26 cellular contexts compared by ENCODE assay signal in genomic region chr4:7999279-7999678, GRCh38. TPM values are rescaled to one million over a fixed set of nuclear protein-coding genes. Genes with fewer than 3 reads are reported as not detected.
A peak's percentile ranks its signal among the peaks of the same experiment; 100 is the strongest.
DNase-seq lines count a peak whose midpoint lies in the region; ATAC-seq, FAIRE-seq and TF ChIP-seq lines count a peak whose summit lies in the region.
"Had no signal": no experiment of that assay in that cellular context is flagged by ENCODE, and none has a peak within 500 bp of the region (broad histone marks: within the 10 kb centered on the region; RNA-seq: fewer than 3 reads in every experiment).

No MANE protein-coding gene starts in this region.

- no peak overlapping the region for H3K9ac ChIP-seq in HepG2 (ENCODE audit: insufficient read depth, low read depth, low read length)
- H3K9ac ChIP-seq: BLaER1 treated with 17β-estradiol and CSF1 and Interleukin-3, amounts not matched to agents 10 nM and 100 nM had no signal

- intact Hi-C loops in Right ventricle myocardium inferior (cut with DNase I) (no loop called here), cardiac septum (cut with DNase I) (no loop called here), HepG2 (cut with micrococcal nuclease; ENCODE audit: unreplicated experiment) (no loop called here), right lobe of liver (cut with DNase I) (no loop called here)

- WGBS in HepG2 (ENCODE audit: low lambda C conversion rate) = 30% methylated on average over 7 of the region's 7 CpGs
- 97% methylated on average over 6 of the region's 7 CpGs for whole genome bisulfite sequencing in right lobe of liver (ENCODE audit: insufficient coverage, low coverage, low lambda C conversion rate, missing lambda C conversion rate)

- no peak for TF ChIP-seq RAD21 in HepG2 (CRISPR knock-in tag; IDR thresholded peaks at IDR 0.05)

- no peak for ATAC-seq in Right ventricle myocardium inferior
- no peak for ATAC-seq in HepG2
- no peak for ATAC-seq in right lobe of liver
- ATAC-seq in activated T-cell treated with anti-CD3 and anti-CD28 coated beads, Interleukin-2, amount 50 U/mL, for 4 hours = no peak
- ATAC-seq: A549; CD8-positive, alpha-beta T cell; GM12878 had no signal

- H3K9me3 ChIP-seq in HepG2 (ENCODE audit: low read length) (no peaks in the 10 kb centered on the region), right lobe of liver (no peaks in the 10 kb centered on the region), osteoblast (ENCODE audit: low read depth, low read length) (no peaks in the 10 kb centered on the region)
- H3K9me3 ChIP-seq: A549; BLaER1 treated with 17β-estradiol and CSF1 and Interleukin-3, amounts not matched to agents 10 nM and 100 nM; Caco-2 had no signal

- CTCF ChIA-PET in HepG2 (lab: Yijun Ruan, JAX; ENCODE audit: low intra/inter-chr PET ratio, low total read pairs) = no interaction called here

- peaks cover 11% of the 10 kb centered on the region for H3K4me1 Mint-ChIP-seq in endothelial cell (ENCODE audit: unreplicated experiment)
- no peaks in the 10 kb centered on the region for H3K4me1 Mint-ChIP-seq in activated T-cell treated with anti-CD3 and anti-CD28 coated beads, Interleukin-2, amount 50 U/mL, for 4 hours (ENCODE audit: low read depth)
- H3K4me1 Mint-ChIP-seq in activated T-cell treated with anti-CD3 and anti-CD28 coated beads, Interleukin-2, amount 50 U/mL, for 24 hours (ENCODE audit: low read depth) = no peaks in the 10 kb centered on the region
- H3K4me1 Mint-ChIP-seq: B cell had no signal

- no peak overlapping the region for H3K27ac Mint-ChIP-seq in endothelial cell (ENCODE audit: unreplicated experiment)
- no peak overlapping the region for H3K27ac Mint-ChIP-seq in activated T-cell treated with anti-CD3 and anti-CD28 coated beads, Interleukin-2, amount 50 U/mL, for 24 hours
- H3K27ac Mint-ChIP-seq: B cell; CD4-positive, alpha-beta T cell; CD8-positive, alpha-beta T cell had no signal

- H3K4me1 ChIP-seq in HepG2 (ENCODE audit: insufficient read depth, low read length) (peaks cover 14% of the 10 kb centered on the region; the same call in 1 of the 2 replicates), right lobe of liver (no peaks in the 10 kb centered on the region), osteoblast (ENCODE audit: insufficient read depth, low read length) (no peaks in the 10 kb centered on the region)
- H3K4me1 ChIP-seq: A549, Caco-2 had no signal

- TF ChIP-seq CTCF in HepG2 (CRISPR knock-in tag; IDR thresholded peaks at IDR 0.05) (no peak), right lobe of liver (IDR thresholded peaks at IDR 0.05) (no peak), endothelial cell (IDR thresholded peaks at IDR 0.05; ENCODE audit: unreplicated experiment) (no peak), osteoblast (IDR thresholded peaks at IDR 0.05; ENCODE audit: extremely low read depth, low read depth, low read length) (no peak)

- TF ChIP-seq EP300 in HepG2 (IDR thresholded peaks at IDR 0.05; ENCODE audit: low read depth in 2 of 2, low read length in 2 of 2) (no peak), HepG2 (CRISPR knock-in tag; IDR thresholded peaks at IDR 0.05; ENCODE audit: borderline replicate concordance) (no peak)

- H2AFZ ChIP-seq in HepG2 (ENCODE audit: low read length) (no peak overlapping the region), osteoblast (ENCODE audit: low read length) (no peak overlapping the region)

- no TSS peak for BruUV-seq in HepG2 (replicated peaks; lab: Mats Ljungman, UMichigan)

- H3K27me3 ChIP-seq in HepG2 (ENCODE audit: control insufficient read depth in 1 of 2, insufficient read depth in 2 of 2, low read length in 2 of 2) (peaks cover 13 to 72% of the 10 kb centered on the region in 2 experiments), right lobe of liver (no peaks in the 10 kb centered on the region), osteoblast (ENCODE audit: insufficient read depth, low read length) (peaks cover 35% of the 10 kb centered on the region)
- H3K27me3 ChIP-seq: BLaER1 treated with 17β-estradiol and CSF1 and Interleukin-3, amounts not matched to agents 10 nM and 100 nM had no signal

- no peak for FAIRE-seq in HepG2 (lab: Jason Lieb, UNC)
- FAIRE-seq: A549, D721Med, GM12878, GM12892, GM18507 had no signal

- in situ Hi-C loops in HepG2 (cut with HindIII; ENCODE audit: extremely low pct_ligation_motif_present, low pct_unique_long_range_greater_than_20kb) = no loop called here

- H3K4me2 ChIP-seq in HepG2 (ENCODE audit: low read depth, low read length) (no peak overlapping the region), osteoblast (ENCODE audit: insufficient read depth, low read length) (no peak overlapping the region)
- H3K4me2 ChIP-seq: A549; BLaER1 treated with 17β-estradiol and CSF1 and Interleukin-3, amounts not matched to agents 10 nM and 100 nM had no signal

- no peaks in the 10 kb centered on the region for H3K9me3 Mint-ChIP-seq in endothelial cell (ENCODE audit: unreplicated experiment)
- H3K9me3 Mint-ChIP-seq in activated T-cell treated with anti-CD3 and anti-CD28 coated beads, Interleukin-2, amount 50 U/mL, for 4 hours = no peaks in the 10 kb centered on the region
- H3K9me3 Mint-ChIP-seq in activated T-cell treated with anti-CD3 and anti-CD28 coated beads, Interleukin-2, amount 50 U/mL, for 24 hours = no peaks in the 10 kb centered on the region
- H3K9me3 Mint-ChIP-seq: CD4-positive, alpha-beta T cell had no signal

- H3K4me3 ChIP-seq in HepG2 (replicated peaks in 1 of 3; ENCODE audit: insufficient read depth in 1 of 3, low read depth in 2 of 3, low read length in 3 of 3) (no peak overlapping the region), right lobe of liver (no peak overlapping the region), osteoblast (ENCODE audit: insufficient read depth, low read length) (no peak overlapping the region)
- H3K4me3 ChIP-seq: A549; BLaER1 treated with 17β-estradiol and CSF1 and Interleukin-3, amounts not matched to agents 10 nM and 100 nM; GM12878 had no signal

- H3K36me3 ChIP-seq in HepG2 (replicated peaks in 1 of 2; ENCODE audit: control insufficient read depth in 1 of 2, insufficient read depth in 2 of 2, low read length in 2 of 2) (no peaks in the 10 kb centered on the region), right lobe of liver (no peaks in the 10 kb centered on the region), osteoblast (ENCODE audit: insufficient read depth, low read length) (no peaks in the 10 kb centered on the region)
- H3K36me3 ChIP-seq: BLaER1 treated with 17β-estradiol and CSF1 and Interleukin-3, amounts not matched to agents 10 nM and 100 nM had no signal

- H3K4me3 Mint-ChIP-seq in endothelial cell (ENCODE audit: unreplicated experiment) = peak overlapping the region; percentile 9
- no peak overlapping the region for H3K4me3 Mint-ChIP-seq in activated T-cell treated with anti-CD3 and anti-CD28 coated beads, Interleukin-2, amount 50 U/mL, for 4 hours
- no peak overlapping the region for H3K4me3 Mint-ChIP-seq in activated T-cell treated with anti-CD3 and anti-CD28 coated beads, Interleukin-2, amount 50 U/mL, for 24 hours
- H3K4me3 Mint-ChIP-seq: B cell; CD4-positive, alpha-beta T cell; CD8-positive, alpha-beta T cell had no signal

- H3K27ac ChIP-seq in HepG2 (ENCODE audit: extremely low read length, insufficient read depth, low read length) (no peak overlapping the region), right lobe of liver (no peak overlapping the region), osteoblast (ENCODE audit: low read depth, low read length) (no peak overlapping the region)
- H3K27ac ChIP-seq: 22Rv1; A549; BLaER1 treated with 17β-estradiol and CSF1 and Interleukin-3, amounts not matched to agents 10 nM and 100 nM; C4-2B had no signal

- peaks cover 8% of the 10 kb centered on the region for H3K27me3 Mint-ChIP-seq in endothelial cell (ENCODE audit: unreplicated experiment)
- no peaks in the 10 kb centered on the region for H3K27me3 Mint-ChIP-seq in activated T-cell treated with anti-CD3 and anti-CD28 coated beads, Interleukin-2, amount 50 U/mL, for 4 hours (ENCODE audit: low read depth)
- H3K27me3 Mint-ChIP-seq in activated T-cell treated with anti-CD3 and anti-CD28 coated beads, Interleukin-2, amount 50 U/mL, for 24 hours = no peaks in the 10 kb centered on the region
- H3K27me3 Mint-ChIP-seq: CD4-positive, alpha-beta T cell had no signal

- no peaks in the 10 kb centered on the region for H3K79me2 ChIP-seq in HepG2 (ENCODE audit: insufficient read depth, low read length)
- no peaks in the 10 kb centered on the region for H3K79me2 ChIP-seq in osteoblast (ENCODE audit: insufficient read depth, low read length)

- TF ChIP-seq POLR2A in HepG2 (IDR thresholded peaks at IDR 0.05; ENCODE audit: insufficient read depth in 1 of 2, low read depth in 2 of 2, low read length in 2 of 2) (no peak), right lobe of liver (IDR thresholded peaks at IDR 0.05) (no peak)

- DNase-seq in Right ventricle myocardium inferior (ENCODE audit: missing footprints) (peak; percentile 28), cardiac septum (ENCODE audit: low spot score) (no peak), HepG2 (ENCODE audit: low spot score) (no peak), right lobe of liver (no peak), endothelial cell (ENCODE audit: low spot score) (no peak), osteoblast (ENCODE audit: insufficient read length, low spot score, missing footprints) (peak; percentile 76)
- DNase-seq in activated T-cell treated with anti-CD3 and anti-CD28 coated beads, Interleukin-2, amount 50 U/mL, for 4 hours = no peak
- no peak for DNase-seq in activated T-cell treated with anti-CD3 and anti-CD28 coated beads, Interleukin-2, amount 50 U/mL, for 24 hours
- DNase-seq: AML-193; Caco-2; Calu3; CD4-positive, alpha-beta T cell; CD8-positive, alpha-beta T cell; DMS79; DND-41; EL; GDM1 had no signal

- H4K20me1 ChIP-seq in HepG2 (ENCODE audit: insufficient read depth, low read length) (no peaks in the 10 kb centered on the region), osteoblast (ENCODE audit: insufficient read depth, low read length) (no peaks in the 10 kb centered on the region)

- POLR2A ChIA-PET in HepG2 (lab: Yijun Ruan, JAX) = no interaction called here

- H3K36me3 Mint-ChIP-seq in endothelial cell (ENCODE audit: low read depth, unreplicated experiment) = no peaks in the 10 kb centered on the region
- H3K36me3 Mint-ChIP-seq in activated T-cell treated with anti-CD3 and anti-CD28 coated beads, Interleukin-2, amount 50 U/mL, for 4 hours (ENCODE audit: insufficient read depth) = peaks cover 2% of the 10 kb centered on the region
- no peaks in the 10 kb centered on the region for H3K36me3 Mint-ChIP-seq in activated T-cell treated with anti-CD3 and anti-CD28 coated beads, Interleukin-2, amount 50 U/mL, for 24 hours (ENCODE audit: low read depth)
- H3K36me3 Mint-ChIP-seq: CD8-positive, alpha-beta T cell had no signal

RNA-seq across cellular contexts. Expression of gene AFAP1, which starts 59.6 kb away (rescaled TPM):
- total RNA-seq in Right ventricle myocardium inferior (8.0 TPM), cardiac septum (8.7 TPM), HepG2 (2016; rRNA removed; fragmentation: Illumina TruSeq; extraction: Trizol) (2.5 and 3.1 TPM in 2 replicates), right lobe of liver (1 to 10 TPM in 5 of 6 experiments, under 1 TPM in 1; 0.95 to 3.1 (median 1.9) TPM), endothelial cell (ENCODE audit: unreplicated experiment) (27.8 TPM), osteoblast (101 and 106 TPM in 2 replicates)
- 0.91 and 1.1 TPM in 2 replicates for total RNA-seq in HepG2 (2016; cell fraction: cytosol; rRNA removed; fragmentation: Illumina TruSeq; extraction: Trizol; ENCODE audit: low read depth)
- total RNA-seq in HepG2 (2016; cell fraction: insoluble cytoplasmic fraction; rRNA removed; fragmentation: Illumina TruSeq; extraction: Trizol) = 2.3 and 2.5 TPM in 2 replicates
- total RNA-seq in HepG2 (2016; cell fraction: membrane; rRNA removed; fragmentation: Illumina TruSeq; extraction: Trizol) = 1.3 and 1.6 TPM in 2 replicates
- 3.2 and 3.5 TPM in 2 replicates for total RNA-seq in HepG2 (2016; cell fraction: nucleus; rRNA removed; fragmentation: Illumina TruSeq; extraction: Trizol)
- 2.0 and 2.5 TPM in 2 replicates for polyA plus RNA-seq in HepG2 (2011; rRNA removed)
- polyA plus RNA-seq in HepG2 (2011; cell fraction: cytosol; rRNA removed) = 1.4 and 1.6 TPM in 2 replicates
- 5.5 and 8.2 TPM in 2 replicates for polyA plus RNA-seq in HepG2 (2011; cell fraction: nucleus; rRNA removed)
- polyA plus RNA-seq in HepG2 (2012) = 2.8 and 2.9 TPM in 2 replicates
- 0.11 and 0.15 TPM in 2 replicates for polyA plus RNA-seq in HepG2 (2016; cell fraction: cytosol; fragmentation: Illumina TruSeq; extraction: Trizol; ENCODE audit: low read depth)
- 1.6 and 2.1 TPM in 2 replicates for polyA plus RNA-seq in HepG2 (2016; cell fraction: insoluble cytoplasmic fraction; fragmentation: Illumina TruSeq; extraction: Trizol; ENCODE audit: low read depth)
- 0.37 and 0.58 TPM in 2 replicates for polyA plus RNA-seq in HepG2 (2016; cell fraction: membrane; fragmentation: Illumina TruSeq; extraction: Trizol; ENCODE audit: low read depth)
- 2.7 and 3.5 TPM in 2 replicates for polyA plus RNA-seq in HepG2 (2016; cell fraction: nucleus; fragmentation: Illumina TruSeq; extraction: Trizol; ENCODE audit: insufficient read depth, low read depth)
- polyA minus RNA-seq in HepG2 (2011; rRNA and poly(A)+ RNA removed; ENCODE audit: low replicate concordance) = 4.5 and 14.2 TPM in 2 replicates
- 2.9 and 3.2 TPM in 2 replicates for polyA minus RNA-seq in HepG2 (2011; cell fraction: cytosol; rRNA and poly(A)+ RNA removed)
- 9.5 and 11.9 TPM in 2 replicates for polyA minus RNA-seq in HepG2 (2011; cell fraction: nucleus; rRNA and poly(A)+ RNA removed)
- 10 to 100 TPM; 13.1 to 17.7 (median 14.7) TPM for total RNA-seq in activated T-cell treated with anti-CD3 and anti-CD28 coated beads, Interleukin-2, amount 50 U/mL, for 4 hours

Comparison
In these comparisons a context has a peak if more than half of its experiments do, and no peak if none do; other contexts are left out.
1. DNase-seq: peak in Right ventricle myocardium inferior (single experiment) and osteoblast (single experiment); none in cardiac septum (single experiment), HepG2 (single experiment), right lobe of liver (0 of 3), endothelial cell (single experiment), activated T-cell treated with anti-CD3 and anti-CD28 coated beads, Interleukin-2, amount 50 U/mL, for 4 hours (single experiment) and activated T-cell treated with anti-CD3 and anti-CD28 coated beads, Interleukin-2, amount 50 U/mL, for 24 hours (single experiment).